1 cellular context compared by ENCODE assay signal in the genomic region with DNA sequence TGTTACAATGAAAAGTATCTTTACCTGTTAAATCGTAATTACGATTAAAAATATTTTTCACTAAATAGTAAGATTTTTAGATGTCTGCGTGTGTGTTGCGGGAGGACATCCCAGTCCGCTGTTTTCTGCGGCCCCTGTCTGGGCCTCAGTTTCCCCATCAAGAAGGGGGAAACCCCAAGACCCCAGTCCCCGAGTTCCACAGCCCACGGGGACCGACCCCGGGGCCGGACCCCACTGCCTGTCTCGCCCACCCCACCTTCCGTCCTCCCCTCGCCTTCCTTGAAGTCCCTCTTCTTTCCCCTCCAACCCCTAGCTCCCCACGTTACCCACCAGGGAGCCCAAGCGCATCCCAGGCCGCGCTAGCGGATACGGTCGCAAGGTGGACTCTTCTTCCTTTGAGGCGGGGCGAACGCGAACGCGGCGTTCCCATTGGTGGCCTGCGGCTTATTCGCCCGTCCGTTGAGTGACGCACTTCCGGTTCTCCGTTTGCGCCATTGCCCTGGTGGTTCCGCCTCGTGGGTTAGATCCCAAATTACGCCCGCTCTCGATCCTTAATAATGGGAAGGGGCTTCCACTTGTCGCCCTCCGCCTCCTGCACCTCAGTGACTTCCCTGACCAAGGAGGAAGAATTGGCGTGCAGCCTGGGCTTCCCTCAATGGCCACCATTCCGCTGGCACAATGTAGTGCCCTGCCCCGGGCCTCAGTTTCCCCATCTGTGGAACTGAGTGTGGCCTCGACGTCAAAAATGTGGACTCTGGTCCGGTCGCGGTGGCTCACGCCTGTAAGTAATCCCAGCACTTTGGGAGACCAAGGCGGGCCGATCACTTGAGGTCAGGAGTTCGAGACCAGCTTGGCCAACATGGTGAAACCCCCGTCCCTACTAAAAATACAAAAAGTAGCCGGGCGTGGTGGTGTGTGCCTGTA.
TF ChIP-seq lines count a peak whose summit lies in the region.

A gene with protein sequence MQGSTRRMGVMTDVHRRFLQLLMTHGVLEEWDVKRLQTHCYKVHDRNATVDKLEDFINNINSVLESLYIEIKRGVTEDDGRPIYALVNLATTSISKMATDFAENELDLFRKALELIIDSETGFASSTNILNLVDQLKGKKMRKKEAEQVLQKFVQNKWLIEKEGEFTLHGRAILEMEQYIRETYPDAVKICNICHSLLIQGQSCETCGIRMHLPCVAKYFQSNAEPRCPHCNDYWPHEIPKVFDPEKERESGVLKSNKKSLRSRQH (minus strand): TSS at position 397 of the 924 bp plus-strand sequence. CDS start 11,202 bp downstream, outside the sequence.

TF ChIP-seq in HCT116, 20 proteins besides CTCF, POLR2A, EP300 and RAD21 (continued from another document):
- no peak for TF ChIP-seq FOSL1 (IDR thresholded peaks at IDR 0.05; ENCODE audit: low read depth)
- TF ChIP-seq CBX3 (IDR thresholded peaks at IDR 0.05; ENCODE audit: low read depth) = no peak
- TF ChIP-seq, protein P1, sequence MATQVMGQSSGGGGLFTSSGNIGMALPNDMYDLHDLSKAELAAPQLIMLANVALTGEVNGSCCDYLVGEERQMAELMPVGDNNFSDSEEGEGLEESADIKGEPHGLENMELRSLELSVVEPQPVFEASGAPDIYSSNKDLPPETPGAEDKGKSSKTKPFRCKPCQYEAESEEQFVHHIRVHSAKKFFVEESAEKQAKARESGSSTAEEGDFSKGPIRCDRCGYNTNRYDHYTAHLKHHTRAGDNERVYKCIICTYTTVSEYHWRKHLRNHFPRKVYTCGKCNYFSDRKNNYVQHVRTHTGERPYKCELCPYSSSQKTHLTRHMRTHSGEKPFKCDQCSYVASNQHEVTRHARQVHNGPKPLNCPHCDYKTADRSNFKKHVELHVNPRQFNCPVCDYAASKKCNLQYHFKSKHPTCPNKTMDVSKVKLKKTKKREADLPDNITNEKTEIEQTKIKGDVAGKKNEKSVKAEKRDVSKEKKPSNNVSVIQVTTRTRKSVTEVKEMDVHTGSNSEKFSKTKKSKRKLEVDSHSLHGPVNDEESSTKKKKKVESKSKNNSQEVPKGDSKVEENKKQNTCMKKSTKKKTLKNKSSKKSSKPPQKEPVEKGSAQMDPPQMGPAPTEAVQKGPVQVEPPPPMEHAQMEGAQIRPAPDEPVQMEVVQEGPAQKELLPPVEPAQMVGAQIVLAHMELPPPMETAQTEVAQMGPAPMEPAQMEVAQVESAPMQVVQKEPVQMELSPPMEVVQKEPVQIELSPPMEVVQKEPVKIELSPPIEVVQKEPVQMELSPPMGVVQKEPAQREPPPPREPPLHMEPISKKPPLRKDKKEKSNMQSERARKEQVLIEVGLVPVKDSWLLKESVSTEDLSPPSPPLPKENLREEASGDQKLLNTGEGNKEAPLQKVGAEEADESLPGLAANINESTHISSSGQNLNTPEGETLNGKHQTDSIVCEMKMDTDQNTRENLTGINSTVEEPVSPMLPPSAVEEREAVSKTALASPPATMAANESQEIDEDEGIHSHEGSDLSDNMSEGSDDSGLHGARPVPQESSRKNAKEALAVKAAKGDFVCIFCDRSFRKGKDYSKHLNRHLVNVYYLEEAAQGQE (IDR thresholded peaks at IDR 0.05; ENCODE audit: low read depth) = no peak
- TF ChIP-seq SIN3A (IDR thresholded peaks at IDR 0.05; ENCODE audit: low read depth) = peak; percentile 56; the same call in 1 of the 2 replicates
- TF ChIP-seq TCF7L2 (IDR thresholded peaks at IDR 0.05; ENCODE audit: borderline replicate concordance, extremely low read depth, insufficient read depth, insufficient read length) = no peak
